Comparison of ENCODE assay signal across 1 cellular context in the genomic region with DNA sequence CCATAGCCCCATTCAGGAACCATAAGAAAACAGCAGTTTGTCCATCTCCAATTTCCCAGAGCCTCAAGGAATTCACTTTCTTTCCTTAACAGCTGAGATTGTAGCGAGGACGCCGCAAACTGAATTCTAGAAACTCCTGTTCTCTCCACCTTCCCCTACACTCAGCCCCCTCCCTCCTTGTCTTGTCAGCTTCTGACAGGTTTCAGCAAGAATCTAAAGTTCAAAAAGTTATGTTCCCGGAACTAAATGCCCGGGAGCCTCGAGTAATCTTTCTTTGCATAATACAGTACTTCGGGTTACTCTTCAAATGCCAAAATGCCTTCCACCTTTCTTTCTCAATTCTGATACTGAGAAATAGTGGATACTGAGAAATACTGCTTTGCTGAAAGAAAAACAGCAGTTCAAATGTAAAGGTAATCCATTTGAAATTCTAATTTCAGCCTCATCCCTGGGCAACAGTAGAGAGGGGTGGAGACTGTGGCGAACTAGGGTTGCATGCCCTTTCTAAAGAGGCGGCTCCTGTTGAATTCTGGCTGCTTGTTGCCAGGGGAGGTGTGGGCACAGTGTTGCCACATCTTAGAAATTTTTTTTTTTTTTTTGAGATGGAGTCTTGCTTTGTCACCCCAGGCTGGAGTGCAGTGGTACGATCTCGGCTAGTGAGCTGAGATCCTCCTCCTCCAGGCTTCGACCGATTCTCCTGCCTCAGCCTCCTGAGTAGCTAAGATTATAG.
TF ChIP-seq lines count a peak whose summit lies in the region.

No MANE protein-coding gene starts in this region.

TF ChIP-seq in GM23338, 12 proteins besides CTCF, POLR2A, EP300 and RAD21 (continued from another document):
- TF ChIP-seq, protein P1, sequence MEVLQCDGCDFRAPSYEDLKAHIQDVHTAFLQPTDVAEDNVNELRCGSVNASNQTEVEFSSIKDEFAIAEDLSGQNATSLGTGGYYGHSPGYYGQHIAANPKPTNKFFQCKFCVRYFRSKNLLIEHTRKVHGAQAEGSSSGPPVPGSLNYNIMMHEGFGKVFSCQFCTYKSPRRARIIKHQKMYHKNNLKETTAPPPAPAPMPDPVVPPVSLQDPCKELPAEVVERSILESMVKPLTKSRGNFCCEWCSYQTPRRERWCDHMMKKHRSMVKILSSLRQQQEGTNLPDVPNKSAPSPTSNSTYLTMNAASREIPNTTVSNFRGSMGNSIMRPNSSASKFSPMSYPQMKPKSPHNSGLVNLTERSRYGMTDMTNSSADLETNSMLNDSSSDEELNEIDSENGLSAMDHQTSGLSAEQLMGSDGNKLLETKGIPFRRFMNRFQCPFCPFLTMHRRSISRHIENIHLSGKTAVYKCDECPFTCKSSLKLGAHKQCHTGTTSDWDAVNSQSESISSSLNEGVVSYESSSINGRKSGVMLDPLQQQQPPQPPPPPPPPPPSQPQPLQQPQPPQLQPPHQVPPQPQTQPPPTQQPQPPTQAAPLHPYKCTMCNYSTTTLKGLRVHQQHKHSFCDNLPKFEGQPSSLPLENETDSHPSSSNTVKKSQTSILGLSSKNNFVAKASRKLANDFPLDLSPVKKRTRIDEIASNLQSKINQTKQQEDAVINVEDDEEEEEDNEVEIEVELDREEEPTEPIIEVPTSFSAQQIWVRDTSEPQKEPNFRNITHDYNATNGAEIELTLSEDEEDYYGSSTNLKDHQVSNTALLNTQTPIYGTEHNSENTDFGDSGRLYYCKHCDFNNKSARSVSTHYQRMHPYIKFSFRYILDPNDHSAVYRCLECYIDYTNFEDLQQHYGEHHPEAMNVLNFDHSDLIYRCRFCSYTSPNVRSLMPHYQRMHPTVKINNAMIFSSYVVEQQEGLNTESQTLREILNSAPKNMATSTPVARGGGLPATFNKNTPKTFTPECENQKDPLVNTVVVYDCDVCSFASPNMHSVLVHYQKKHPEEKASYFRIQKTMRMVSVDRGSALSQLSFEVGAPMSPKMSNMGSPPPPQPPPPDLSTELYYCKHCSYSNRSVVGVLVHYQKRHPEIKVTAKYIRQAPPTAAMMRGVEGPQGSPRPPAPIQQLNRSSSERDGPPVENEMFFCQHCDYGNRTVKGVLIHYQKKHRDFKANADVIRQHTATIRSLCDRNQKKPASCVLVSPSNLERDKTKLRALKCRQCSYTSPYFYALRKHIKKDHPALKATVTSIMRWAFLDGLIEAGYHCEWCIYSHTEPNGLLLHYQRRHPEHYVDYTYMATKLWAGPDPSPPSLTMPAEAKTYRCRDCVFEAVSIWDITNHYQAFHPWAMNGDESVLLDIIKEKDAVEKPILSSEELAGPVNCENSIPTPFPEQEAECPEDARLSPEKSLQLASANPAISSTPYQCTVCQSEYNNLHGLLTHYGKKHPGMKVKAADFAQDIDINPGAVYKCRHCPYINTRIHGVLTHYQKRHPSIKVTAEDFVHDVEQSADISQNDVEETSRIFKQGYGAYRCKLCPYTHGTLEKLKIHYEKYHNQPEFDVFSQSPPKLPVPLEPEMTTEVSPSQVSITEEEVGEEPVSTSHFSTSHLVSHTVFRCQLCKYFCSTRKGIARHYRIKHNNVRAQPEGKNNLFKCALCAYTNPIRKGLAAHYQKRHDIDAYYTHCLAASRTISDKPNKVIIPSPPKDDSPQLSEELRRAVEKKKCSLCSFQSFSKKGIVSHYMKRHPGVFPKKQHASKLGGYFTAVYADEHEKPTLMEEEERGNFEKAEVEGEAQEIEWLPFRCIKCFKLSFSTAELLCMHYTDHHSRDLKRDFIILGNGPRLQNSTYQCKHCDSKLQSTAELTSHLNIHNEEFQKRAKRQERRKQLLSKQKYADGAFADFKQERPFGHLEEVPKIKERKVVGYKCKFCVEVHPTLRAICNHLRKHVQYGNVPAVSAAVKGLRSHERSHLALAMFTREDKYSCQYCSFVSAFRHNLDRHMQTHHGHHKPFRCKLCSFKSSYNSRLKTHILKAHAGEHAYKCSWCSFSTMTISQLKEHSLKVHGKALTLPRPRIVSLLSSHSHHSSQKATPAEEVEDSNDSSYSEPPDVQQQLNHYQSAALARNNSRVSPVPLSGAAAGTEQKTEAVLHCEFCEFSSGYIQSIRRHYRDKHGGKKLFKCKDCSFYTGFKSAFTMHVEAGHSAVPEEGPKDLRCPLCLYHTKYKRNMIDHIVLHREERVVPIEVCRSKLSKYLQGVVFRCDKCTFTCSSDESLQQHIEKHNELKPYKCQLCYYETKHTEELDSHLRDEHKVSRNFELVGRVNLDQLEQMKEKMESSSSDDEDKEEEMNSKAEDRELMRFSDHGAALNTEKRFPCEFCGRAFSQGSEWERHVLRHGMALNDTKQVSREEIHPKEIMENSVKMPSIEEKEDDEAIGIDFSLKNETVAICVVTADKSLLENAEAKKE (CRISPR knock-in tag; IDR thresholded peaks at IDR 0.05) = no peak
- TF ChIP-seq JUNB (IDR thresholded peaks at IDR 0.05; ENCODE audit: unreplicated experiment) (no peak), EZH2 (IDR thresholded peaks at IDR 0.05; ENCODE audit: low read depth, unreplicated experiment) (no peak), POLR2AphosphoS5 (IDR thresholded peaks at IDR 0.05; ENCODE audit: low read depth) (no peak), STAT1 (IDR thresholded peaks at IDR 0.05; ENCODE audit: unreplicated experiment) (no peak), EZH2phosphoT487 (IDR thresholded peaks at IDR 0.05; ENCODE audit: unreplicated experiment) (no peak)
- TF ChIP-seq, protein P2, sequence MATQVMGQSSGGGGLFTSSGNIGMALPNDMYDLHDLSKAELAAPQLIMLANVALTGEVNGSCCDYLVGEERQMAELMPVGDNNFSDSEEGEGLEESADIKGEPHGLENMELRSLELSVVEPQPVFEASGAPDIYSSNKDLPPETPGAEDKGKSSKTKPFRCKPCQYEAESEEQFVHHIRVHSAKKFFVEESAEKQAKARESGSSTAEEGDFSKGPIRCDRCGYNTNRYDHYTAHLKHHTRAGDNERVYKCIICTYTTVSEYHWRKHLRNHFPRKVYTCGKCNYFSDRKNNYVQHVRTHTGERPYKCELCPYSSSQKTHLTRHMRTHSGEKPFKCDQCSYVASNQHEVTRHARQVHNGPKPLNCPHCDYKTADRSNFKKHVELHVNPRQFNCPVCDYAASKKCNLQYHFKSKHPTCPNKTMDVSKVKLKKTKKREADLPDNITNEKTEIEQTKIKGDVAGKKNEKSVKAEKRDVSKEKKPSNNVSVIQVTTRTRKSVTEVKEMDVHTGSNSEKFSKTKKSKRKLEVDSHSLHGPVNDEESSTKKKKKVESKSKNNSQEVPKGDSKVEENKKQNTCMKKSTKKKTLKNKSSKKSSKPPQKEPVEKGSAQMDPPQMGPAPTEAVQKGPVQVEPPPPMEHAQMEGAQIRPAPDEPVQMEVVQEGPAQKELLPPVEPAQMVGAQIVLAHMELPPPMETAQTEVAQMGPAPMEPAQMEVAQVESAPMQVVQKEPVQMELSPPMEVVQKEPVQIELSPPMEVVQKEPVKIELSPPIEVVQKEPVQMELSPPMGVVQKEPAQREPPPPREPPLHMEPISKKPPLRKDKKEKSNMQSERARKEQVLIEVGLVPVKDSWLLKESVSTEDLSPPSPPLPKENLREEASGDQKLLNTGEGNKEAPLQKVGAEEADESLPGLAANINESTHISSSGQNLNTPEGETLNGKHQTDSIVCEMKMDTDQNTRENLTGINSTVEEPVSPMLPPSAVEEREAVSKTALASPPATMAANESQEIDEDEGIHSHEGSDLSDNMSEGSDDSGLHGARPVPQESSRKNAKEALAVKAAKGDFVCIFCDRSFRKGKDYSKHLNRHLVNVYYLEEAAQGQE (IDR thresholded peaks at IDR 0.05; ENCODE audit: unreplicated experiment) = no peak
